Comparison of ENCODE assay signal across 19 cellular contexts in the genomic region with DNA sequence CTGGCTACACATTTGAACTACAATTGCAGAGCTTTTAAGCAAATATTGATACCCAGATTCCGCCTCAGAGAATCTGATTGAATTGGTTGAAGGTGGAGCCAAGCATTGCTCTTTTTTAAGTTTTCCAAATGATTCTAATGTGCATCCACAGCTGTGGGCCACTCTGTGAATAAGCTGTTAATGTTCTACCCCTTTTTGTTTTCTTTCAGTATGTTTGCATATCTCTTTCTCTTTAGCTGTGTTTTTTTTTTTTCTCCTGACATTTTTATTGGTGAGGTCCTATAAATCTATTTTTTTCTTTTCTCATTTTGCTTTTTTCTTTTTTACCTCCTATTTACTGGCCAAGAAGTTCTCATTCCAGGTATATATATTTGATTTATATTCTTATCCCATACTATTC. TPM values are rescaled to one million over a fixed set of nuclear protein-coding genes. Genes with fewer than 3 reads are reported as not detected.
"Had no signal": no experiment of that assay in that cellular context is flagged by ENCODE, and none has a peak within 500 bp of the region (broad histone marks: within the 10 kb centered on the region; RNA-seq: fewer than 3 reads in every experiment).

No MANE protein-coding gene starts in this region.

- H3K27ac ChIP-seq: esophagus muscularis mucosa, psoas muscle, sigmoid colon had no signal

- H3K4me3 Mint-ChIP-seq: activated CD8-positive, alpha-beta T cell treated with anti-CD3 and anti-CD28 coated beads, Interleukin-2, amount 10 ng/mL, durations not matched to agents 7 days and 5 days; activated naive CD8-positive, alpha-beta T cell treated with anti-CD3 and anti-CD28 coated beads, Interleukin-2, amount 50 U/mL, for 24 hours; activated T-helper 1 cell treated with anti-CD3 and anti-CD28 coated beads, Interleukin-12 subunit alpha, Interleukin-12 subunit beta, Interleukin-2, Interleukin-4 antibody, amounts not matched to agents 30 ng/mL and 10 ng/mL and 1 ng/mL, durations not matched to agents 14 hours and 24 hours and 36 hours; nephron had no signal

- H3K27ac Mint-ChIP-seq: activated CD8-positive, alpha-beta T cell treated with anti-CD3 and anti-CD28 coated beads, Interleukin-2, amount 10 ng/mL, durations not matched to agents 7 days and 5 days; activated naive CD8-positive, alpha-beta T cell treated with anti-CD3 and anti-CD28 coated beads, Interleukin-2, amount 50 U/mL, for 24 hours; activated T-helper 1 cell treated with anti-CD3 and anti-CD28 coated beads, Interleukin-12 subunit alpha, Interleukin-12 subunit beta, Interleukin-2, Interleukin-4 antibody, amounts not matched to agents 30 ng/mL and 10 ng/mL and 1 ng/mL, durations not matched to agents 14 hours and 24 hours and 36 hours; nephron had no signal

- H3K27me3 ChIP-seq: ascending aorta, esophagus muscularis mucosa, sigmoid colon had no signal

- H3K9me3 ChIP-seq: ascending aorta, esophagus muscularis mucosa, psoas muscle, sigmoid colon had no signal

- ATAC-seq: activated CD8-positive, alpha-beta T cell treated with anti-CD3 and anti-CD28 coated beads, Interleukin-2, amount 10 ng/mL, durations not matched to agents 7 days and 5 days; activated naive CD8-positive, alpha-beta T cell treated with anti-CD3 and anti-CD28 coated beads, Interleukin-2, amount 50 U/mL, for 24 hours; left lobe of liver; psoas muscle had no signal

- H3K27me3 Mint-ChIP-seq: activated naive CD8-positive, alpha-beta T cell treated with anti-CD3 and anti-CD28 coated beads, Interleukin-2, amount 50 U/mL, for 24 hours had no signal

- H3K4me1 Mint-ChIP-seq: nephron had no signal

- H3K9me3 Mint-ChIP-seq: activated naive CD8-positive, alpha-beta T cell treated with anti-CD3 and anti-CD28 coated beads, Interleukin-2, amount 50 U/mL, for 24 hours; activated T-helper 1 cell treated with anti-CD3 and anti-CD28 coated beads, Interleukin-12 subunit alpha, Interleukin-12 subunit beta, Interleukin-2, Interleukin-4 antibody, amounts not matched to agents 30 ng/mL and 10 ng/mL and 1 ng/mL, durations not matched to agents 14 hours and 24 hours and 36 hours; nephron had no signal

- DNase-seq: activated CD4-positive, alpha-beta T cell treated with anti-CD3 and anti-CD28 coated beads for 4 hours; activated CD8-positive, alpha-beta memory T cell treated with anti-CD3 and anti-CD28 coated beads, Interleukin-2, amount 50 U/mL, for 48 hours; activated CD8-positive, alpha-beta T cell treated with anti-CD3 and anti-CD28 coated beads, Interleukin-2, amount 10 ng/mL, durations not matched to agents 7 days and 5 days; activated naive CD4-positive, alpha-beta T cell; activated naive CD8-positive, alpha-beta T cell treated with anti-CD3 and anti-CD28 coated beads, Interleukin-2, amount 50 U/mL, for 24 hours; glutamatergic neuron; psoas muscle; sigmoid colon; stimulated activated CD4-positive, alpha-beta T cell treated with anti-CD3 and anti-CD28 coated beads, Interleukin-2, amount 100 ng/mL, for 24 hours; stimulated activated naive CD4-positive, alpha-beta T cell; substantia nigra; trophoblast cell had no signal

RNA-seq across cellular contexts. Expression of a gene that starts 6.5 kb away (rescaled TPM):
- total RNA-seq: activated CD8-positive, alpha-beta T cell treated with anti-CD3 and anti-CD28 coated beads, Interleukin-2, amount 10 ng/mL, durations not matched to agents 7 days and 5 days; activated T-helper 1 cell treated with anti-CD3 and anti-CD28 coated beads, Interleukin-12 subunit alpha, Interleukin-12 subunit beta, Interleukin-2, Interleukin-4 antibody, amounts not matched to agents 30 ng/mL and 10 ng/mL and 1 ng/mL, durations not matched to agents 14 hours and 24 hours and 36 hours; bronchial epithelial cell; fibroblast of villous mesenchyme; left lobe of liver had no signal

RNA-seq across cellular contexts. Expression of a gene that starts 41.9 kb away (rescaled TPM):
- total RNA-seq: activated T-helper 1 cell treated with anti-CD3 and anti-CD28 coated beads, Interleukin-12 subunit alpha, Interleukin-12 subunit beta, Interleukin-2, Interleukin-4 antibody, amounts not matched to agents 30 ng/mL and 10 ng/mL and 1 ng/mL, durations not matched to agents 14 hours and 24 hours and 36 hours; psoas muscle had no signal
